ENCODE assay signal across 30 cellular contexts in genomic region chr15:55872471-55872870, GRCh38.
A peak's percentile ranks its signal among the peaks of the same experiment; 100 is the strongest.
DNase-seq lines count a peak whose midpoint lies in the region; ATAC-seq and TF ChIP-seq lines count a peak whose summit lies in the region.
"Had no signal": no experiment of that assay in that cellular context is flagged by ENCODE, and none has a peak within 500 bp of the region (broad histone marks: within the 10 kb centered on the region; RNA-seq: fewer than 3 reads in every experiment).

No MANE protein-coding gene starts in this region.

- DNase-seq in MCF 10A (ENCODE audit: unreplicated experiment) (no peak), breast epithelium (ENCODE audit: low spot score in 2 of 2) (no peak), endothelial cell (ENCODE audit: low spot score) (no peak), neural progenitor cell (ENCODE audit: low spot score) (no peak), aorta (no peak), vagina (ENCODE audit: extremely low spot score in 2 of 2) (no peak), sigmoid colon (no peak), NCI-H187 treated with DMSO at 0.1 percent for 48 hours (lab: John Stamatoyannopoulos, UW) (no peak)
- DNase-seq: activated CD4-positive, CD25-positive, alpha-beta regulatory T cell treated with anti-CD3 and anti-CD28 coated beads, Interleukin-2, amount 50 U/mL, for 72 hours; activated CD8-positive, alpha-beta T cell treated with anti-CD3 and anti-CD28 coated beads, Interleukin-2, amount 10 ng/mL, durations not matched to agents 7 days and 5 days; activated naive CD4-positive, alpha-beta T cell treated with anti-CD3 and anti-CD28 coated beads for 36 hours; activated T-cell treated with anti-CD3 and anti-CD28 coated beads, Interleukin-2, amount 50 U/mL, for 1 hour; amniotic stem cell; DMS153; head of caudate nucleus; HFFc6; left colon; naive B cell; NCI-H1092 treated with DMSO at 0.1 percent for 48 hours; NCI-H2029; NCI-H774; occipital lobe; retina; SIG-M5; stimulated activated CD4-positive, alpha-beta T cell treated with anti-CD3 and anti-CD28 coated beads, Interleukin-4, amount 100 ng/mL, for 1 hour; stimulated activated naive B cell treated with anti-CD40 and anti-IgM and Interleukin-4, amounts not matched to agents 10 μg/mL and 1 μg/mL and 100 μg/mL, for 72 hours; T-helper 1 cell had no signal

- POLR2A ChIA-PET in MCF 10A (lab: Yijun Ruan, JAX): interaction anchor here (1.0 to 2.2 kb wide), 2 partner anchors 25 to 45 kb away, joined by 3 to 6 read pairs; no protein-coding TSS in a partner anchor

- no peak overlapping the region for H3K4me3 Mint-ChIP-seq in MCF 10A (ENCODE audit: unreplicated experiment)
- no peak overlapping the region for H3K4me3 Mint-ChIP-seq in endothelial cell (ENCODE audit: unreplicated experiment)
- H3K4me3 Mint-ChIP-seq in neural progenitor cell: no peak overlapping the region
- H3K4me3 Mint-ChIP-seq: activated CD8-positive, alpha-beta T cell treated with anti-CD3 and anti-CD28 coated beads, Interleukin-2, amount 10 ng/mL, durations not matched to agents 7 days and 5 days; activated naive CD4-positive, alpha-beta T cell treated with anti-CD3 and anti-CD28 coated beads for 36 hours; B cell; HFFc6; naive B cell; stimulated activated naive B cell treated with anti-CD40 and anti-IgM and Interleukin-4, amounts not matched to agents 10 μg/mL and 1 μg/mL and 100 μg/mL, for 72 hours had no signal

- BruUV-seq in MCF 10A (replicated peaks; lab: Mats Ljungman, UMichigan): no TSS peak

- no peak for TF ChIP-seq CTCF in MCF 10A (IDR thresholded peaks at IDR 0.05; ENCODE audit: unreplicated experiment)
- TF ChIP-seq CTCF in breast epithelium (IDR thresholded peaks at IDR 0.05): no peak
- TF ChIP-seq CTCF in endothelial cell (IDR thresholded peaks at IDR 0.05; ENCODE audit: unreplicated experiment): no peak
- no peak for TF ChIP-seq CTCF in neural progenitor cell (IDR thresholded peaks at IDR 0.05)
- no peak for TF ChIP-seq CTCF in vagina (IDR thresholded peaks at IDR 0.05)
- no peak for TF ChIP-seq CTCF in sigmoid colon (IDR thresholded peaks at IDR 0.05)

- no peak overlapping the region for H2AFZ ChIP-seq in neural progenitor cell (replicated peaks)

- H3K9me3 Mint-ChIP-seq in MCF 10A (ENCODE audit: unreplicated experiment): no peaks in the 10 kb centered on the region
- H3K9me3 Mint-ChIP-seq in endothelial cell (ENCODE audit: unreplicated experiment): no peaks in the 10 kb centered on the region
- no peaks in the 10 kb centered on the region for H3K9me3 Mint-ChIP-seq in neural progenitor cell
- H3K9me3 Mint-ChIP-seq: activated naive CD4-positive, alpha-beta T cell treated with anti-CD3 and anti-CD28 coated beads for 36 hours; HFFc6; naive B cell; stimulated activated naive B cell treated with anti-CD40 and anti-IgM and Interleukin-4, amounts not matched to agents 10 μg/mL and 1 μg/mL and 100 μg/mL, for 72 hours had no signal

- no peak for ATAC-seq in aorta (ENCODE audit: low FRiP score)
- ATAC-seq: activated CD8-positive, alpha-beta T cell treated with anti-CD3 and anti-CD28 coated beads, Interleukin-2, amount 10 ng/mL, durations not matched to agents 7 days and 5 days; left colon; stimulated activated naive B cell treated with anti-CD40 and anti-IgM and Interleukin-4, amounts not matched to agents 10 μg/mL and 1 μg/mL and 100 μg/mL, for 72 hours had no signal

- H3K36me3 ChIP-seq in breast epithelium (no peaks in the 10 kb centered on the region), neural progenitor cell (no peaks in the 10 kb centered on the region), aorta (ENCODE audit: control insufficient read depth in 1 of 2, insufficient read depth in 2 of 2, low read length in 1 of 2) (no peaks in the 10 kb centered on the region), vagina (no peaks in the 10 kb centered on the region), sigmoid colon (no peaks in the 10 kb centered on the region)
- H3K36me3 ChIP-seq: cardiac muscle cell had no signal

- H3K9ac ChIP-seq in neural progenitor cell: no peak overlapping the region

- peak overlapping the region; percentile 15 for H3K4me2 ChIP-seq in neural progenitor cell

- H3K9me3 ChIP-seq in breast epithelium (no peaks in the 10 kb centered on the region), neural progenitor cell (ENCODE audit: low read depth) (no peaks in the 10 kb centered on the region), aorta (ENCODE audit: control insufficient read depth, low read length) (no peaks in the 10 kb centered on the region), vagina (no peaks in the 10 kb centered on the region), sigmoid colon (no peaks in the 10 kb centered on the region)

- intact Hi-C loops in MCF 10A (cut with micrococcal nuclease) (no loop called here), breast epithelium (cut with DNase I; ENCODE audit: low total_unique reads) (no loop called here), aorta (cut with DNase I) (no loop called here), vagina (cut with DNase I) (no loop called here), sigmoid colon (cut with DNase I) (no loop called here)

- CTCF ChIA-PET in MCF 10A (lab: Yijun Ruan, JAX): interaction anchor here (0.6 to 1.3 kb wide), 3 partner anchors 22 to 29 kb away, joined by 3 read pairs; no protein-coding TSS in a partner anchor

- peaks cover 5% of the 10 kb centered on the region for H4K20me1 ChIP-seq in neural progenitor cell (ENCODE audit: low read depth)

- peaks cover 42% of the 10 kb centered on the region for H3K4me1 Mint-ChIP-seq in MCF 10A (ENCODE audit: insufficient read depth, unreplicated experiment)
- peaks cover 34% of the 10 kb centered on the region for H3K4me1 Mint-ChIP-seq in endothelial cell (ENCODE audit: unreplicated experiment)
- peaks cover 25% of the 10 kb centered on the region for H3K4me1 Mint-ChIP-seq in neural progenitor cell
- H3K4me1 Mint-ChIP-seq: B cell, naive B cell had no signal

- no peaks in the 10 kb centered on the region for H3K79me2 ChIP-seq in neural progenitor cell (ENCODE audit: low read depth)

- TF ChIP-seq EP300 in sigmoid colon (IDR thresholded peaks at IDR 0.05): no peak

- H3K27me3 Mint-ChIP-seq in MCF 10A (ENCODE audit: insufficient read depth, unreplicated experiment) (no peaks in the 10 kb centered on the region), endothelial cell (ENCODE audit: unreplicated experiment) (no peaks in the 10 kb centered on the region), neural progenitor cell (ENCODE audit: insufficient read depth, low read depth) (peaks cover 2% of the 10 kb centered on the region)
- H3K27me3 Mint-ChIP-seq: B cell; naive B cell; stimulated activated naive B cell treated with anti-CD40 and anti-IgM and Interleukin-4, amounts not matched to agents 10 μg/mL and 1 μg/mL and 100 μg/mL, for 72 hours had no signal

- peak overlapping the region; percentile 26 for H3K27ac Mint-ChIP-seq in MCF 10A (ENCODE audit: low read depth, unreplicated experiment)
- H3K27ac Mint-ChIP-seq in endothelial cell (ENCODE audit: unreplicated experiment): peak overlapping the region; percentile 85
- no peak overlapping the region for H3K27ac Mint-ChIP-seq in neural progenitor cell
- H3K27ac Mint-ChIP-seq: activated CD8-positive, alpha-beta T cell treated with anti-CD3 and anti-CD28 coated beads, Interleukin-2, amount 10 ng/mL, durations not matched to agents 7 days and 5 days; activated naive CD4-positive, alpha-beta T cell treated with anti-CD3 and anti-CD28 coated beads for 36 hours; B cell; stimulated activated naive B cell treated with anti-CD40 and anti-IgM and Interleukin-4, amounts not matched to agents 10 μg/mL and 1 μg/mL and 100 μg/mL, for 72 hours had no signal

- H3K36me3 Mint-ChIP-seq in MCF 10A (ENCODE audit: insufficient read depth, unreplicated experiment): peaks cover 40% of the 10 kb centered on the region
- peaks cover 12% of the 10 kb centered on the region for H3K36me3 Mint-ChIP-seq in endothelial cell (ENCODE audit: low read depth, unreplicated experiment)
- no peaks in the 10 kb centered on the region for H3K36me3 Mint-ChIP-seq in neural progenitor cell
- H3K36me3 Mint-ChIP-seq: naive B cell; stimulated activated naive B cell treated with anti-CD40 and anti-IgM and Interleukin-4, amounts not matched to agents 10 μg/mL and 1 μg/mL and 100 μg/mL, for 72 hours had no signal

- no peak overlapping the region for H3K4me3 ChIP-seq in breast epithelium
- no peak overlapping the region for H3K4me3 ChIP-seq in neural progenitor cell
- peak overlapping the region; percentile 11 to 76 for H3K4me3 ChIP-seq in aorta (ENCODE audit: low read length in 2 of 2)
- no peak overlapping the region for H3K4me3 ChIP-seq in vagina
- no peak overlapping the region for H3K4me3 ChIP-seq in sigmoid colon
- H3K4me3 ChIP-seq: cardiac muscle cell had no signal

- peaks cover 16% of the 10 kb centered on the region for H3F3A ChIP-seq in neural progenitor cell (ENCODE audit: low read depth)

- no peak for TF ChIP-seq POLR2A in breast epithelium (IDR thresholded peaks at IDR 0.05)
- no peak for TF ChIP-seq POLR2A in vagina (IDR thresholded peaks at IDR 0.05)
- no peak for TF ChIP-seq POLR2A in sigmoid colon (IDR thresholded peaks at IDR 0.05)

- H3K27me3 ChIP-seq in breast epithelium: no peaks in the 10 kb centered on the region
- H3K27me3 ChIP-seq in neural progenitor cell: no peaks in the 10 kb centered on the region
- H3K27me3 ChIP-seq in aorta (ENCODE audit: control insufficient read depth in 1 of 2, insufficient read depth in 2 of 2, low read length in 1 of 2): no peaks in the 10 kb centered on the region
- H3K27me3 ChIP-seq in vagina: no peaks in the 10 kb centered on the region
- H3K27me3 ChIP-seq in sigmoid colon: no peaks in the 10 kb centered on the region
- H3K27me3 ChIP-seq: cardiac muscle cell had no signal

- H3K4me1 ChIP-seq in breast epithelium (no peaks in the 10 kb centered on the region), neural progenitor cell (peaks cover 35% of the 10 kb centered on the region), aorta (ENCODE audit: control insufficient read depth in 1 of 2, insufficient read depth in 2 of 2, low read length in 2 of 2) (peaks cover 0 to 2% of the 10 kb centered on the region in 2 donors), vagina (no peaks in the 10 kb centered on the region), sigmoid colon (no peaks in the 10 kb centered on the region)

- 9 to 16% methylated on average over 2 of the region's 2 CpGs for WGBS in aorta, 2 donors
- WGBS in sigmoid colon, 2 donors: 78 to 81% methylated on average over 2 of the region's 2 CpGs

- H3K27ac ChIP-seq in breast epithelium (no peak overlapping the region), neural progenitor cell (peak overlapping the region; percentile 16), aorta (ENCODE audit: low read depth in 1 of 2, low read length in 2 of 2) (no peak overlapping the region), vagina (no peak overlapping the region), sigmoid colon (no peak overlapping the region)
- H3K27ac ChIP-seq: 22Rv1, cardiac muscle cell had no signal

Comparison
In these comparisons a context has a peak if more than half of its experiments do, and no peak if none do; other contexts are left out.
1. H3K4me3 ChIP-seq: peak in aorta (2 of 2); none in breast epithelium (0 of 3), neural progenitor cell (single experiment), vagina (0 of 2) and sigmoid colon (0 of 4).